ENCODE assay signal across 26 cellular contexts in the genomic region with DNA sequence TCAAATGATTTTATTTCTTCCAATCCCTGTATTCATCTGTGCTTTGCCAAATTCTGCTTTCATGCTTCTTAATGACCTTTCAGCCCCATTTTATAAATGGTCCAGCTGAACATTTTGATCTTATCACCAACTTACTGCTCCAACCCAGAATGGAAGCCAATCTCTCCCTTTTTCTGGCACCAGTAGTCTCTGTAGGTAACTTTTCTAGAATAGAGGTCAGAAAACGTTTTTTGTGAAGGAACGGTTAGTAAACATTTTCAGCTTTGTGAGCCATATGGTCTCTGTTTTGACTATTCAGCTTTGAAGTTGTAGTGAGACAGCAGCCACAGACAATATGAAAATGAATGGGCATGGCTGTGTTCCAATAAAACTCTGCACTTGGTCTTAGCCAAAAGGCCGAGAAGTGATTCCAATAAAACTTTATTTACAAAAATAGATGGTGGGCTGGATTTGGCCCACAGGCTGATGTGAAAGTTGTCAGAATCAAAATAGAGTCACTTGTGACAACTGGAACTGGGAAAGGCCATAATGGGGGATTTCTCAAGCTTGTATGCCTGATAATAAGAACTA.
"Had no signal": no experiment of that assay in that cellular context is flagged by ENCODE, and none has a peak within 500 bp of the region (broad histone marks: within the 10 kb centered on the region; RNA-seq: fewer than 3 reads in every experiment).

No MANE protein-coding gene starts in this region.

- FAIRE-seq: kidney, pancreas, TTC549 had no signal

- DNase-seq: activated CD4-positive, alpha-beta T cell treated with anti-CD3 and anti-CD28 coated beads for 4 hours; activated CD4-positive, alpha-beta T cell treated with anti-CD3 and anti-CD28 coated beads, Interleukin-2, amount 50 U/mL, for 4 hours; activated gamma-delta T cell treated with Interleukin-2 at 50 U/mL for 16 hours; activated naive CD4-positive, alpha-beta T cell treated with anti-CD3 and anti-CD28 coated beads, Interleukin-2, amount 50 U/mL, for 16 hours; activated T-cell treated with anti-CD3 and anti-CD28 coated beads for 4 hours; amniotic stem cell; endodermal cell; foreskin fibroblast; head of caudate nucleus; hippocampal formation; kidney; left colon; mammary epithelial cell; midbrain; naive thymus-derived CD4-positive, alpha-beta T cell; nucleus accumbens; pancreas; stimulated activated CD4-positive, alpha-beta T cell treated with anti-CD3 and anti-CD28 coated beads, Interleukin-1b, Interleukin-23, amount 100 ng/mL, for 48 hours; stimulated activated CD4-positive, alpha-beta T cell treated with anti-CD3 and anti-CD28 coated beads, Interleukin-4, amount 100 ng/mL, for 4 hours; stimulated activated CD8-positive, alpha-beta memory T cell treated with anti-CD3 and anti-CD28 coated beads, Interleukin-4, amount 100 ng/mL, for 48 hours; stimulated activated naive CD4-positive, alpha-beta T cell had no signal

- H3K4me3 ChIP-seq: breast epithelium, pancreas, right atrium auricular region, smooth muscle cell, tibial nerve had no signal

- H3K27me3 ChIP-seq: breast epithelium, pancreas, right atrium auricular region, tibial nerve had no signal

- H3K36me3 ChIP-seq: breast epithelium, pancreas, right atrium auricular region, tibial nerve had no signal
